ENCODE assay signal across 39 cellular contexts in the genomic region with DNA sequence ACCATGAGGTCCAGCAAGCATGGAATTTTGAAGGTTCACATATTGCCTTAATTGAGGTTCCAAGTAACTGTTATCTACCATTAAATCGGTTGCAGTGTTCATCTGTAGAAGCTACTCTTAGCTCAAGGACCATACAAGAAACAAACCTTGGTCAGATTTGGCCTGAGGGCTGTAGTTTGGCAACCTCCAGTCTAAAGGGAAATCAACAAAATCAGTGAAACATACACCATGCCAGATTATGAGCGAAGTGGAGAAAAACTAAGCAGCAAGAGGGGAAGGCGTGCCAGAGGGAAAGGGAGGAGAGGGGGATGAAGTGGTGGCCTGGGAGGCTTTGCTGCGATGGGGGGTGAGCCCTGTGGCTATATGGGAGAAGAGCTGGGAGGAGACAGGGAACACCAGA. TPM values are rescaled to one million over a fixed set of nuclear protein-coding genes. Genes with fewer than 3 reads are reported as not detected.
"Had no signal": no experiment of that assay in that cellular context is flagged by ENCODE, and none has a peak within 500 bp of the region (broad histone marks: within the 10 kb centered on the region; RNA-seq: fewer than 3 reads in every experiment).

No MANE protein-coding gene starts in this region.

- H3K27ac ChIP-seq: ascending aorta, cardiac muscle cell, VCaP had no signal

- H3K27me3 ChIP-seq: ascending aorta, cardiac muscle cell had no signal

- H3K36me3 ChIP-seq: ascending aorta, cardiac muscle cell had no signal

- H3K4me3 ChIP-seq: ascending aorta, cardiac muscle cell had no signal

- H3K9me3 ChIP-seq: ascending aorta had no signal

- H3K4me3 Mint-ChIP-seq: activated B cell treated with CpG ODN at 0.5 μM for 24 hours; activated CD4-positive, alpha-beta memory T cell treated with anti-CD3 and anti-CD28 coated beads for 36 hours; activated CD4-positive, alpha-beta T cell treated with anti-CD3 and anti-CD28 coated beads, Interleukin-2, amount 10 ng/mL, durations not matched to agents 24 days and 14 days; activated CD8-positive, alpha-beta T cell treated with anti-CD3 and anti-CD28 coated beads for 36 hours; activated naive CD4-positive, alpha-beta T cell treated with anti-CD3 and anti-CD28 coated beads, Interleukin-2, amount 10 ng/mL, durations not matched to agents 7 days and 5 days; activated naive CD4-positive, alpha-beta T cell treated with anti-CD3 and anti-CD28 coated beads, Interleukin-2, amount 50 U/mL, for 24 hours; activated naive CD8-positive, alpha-beta T cell; activated naive CD8-positive, alpha-beta T cell treated with anti-CD3 and anti-CD28 coated beads, Interleukin-2, amount 10 ng/mL, durations not matched to agents 7 days and 5 days; activated naive CD8-positive, alpha-beta T cell treated with anti-CD3 and anti-CD28 coated beads, Interleukin-2, amount 50 U/mL, for 24 hours; activated T-cell treated with anti-CD3 and anti-CD28 coated beads, Interleukin-2, amount 50 U/mL, for 4 hours; activated T-cell treated with anti-CD3 and anti-CD28 coated beads, Interleukin-2, amount 50 U/mL, for 72 hours; activated T-helper 1 cell treated with anti-CD3 and anti-CD28 coated beads, Interleukin-12 subunit alpha, Interleukin-12 subunit beta, Interleukin-2, Interleukin-4 antibody, amounts not matched to agents 30 ng/mL and 10 ng/mL and 1 ng/mL, durations not matched to agents 14 hours and 24 hours and 36 hours; activated T-helper 17 cell treated with anti-CD3 and anti-CD28 coated beads, Interleukin-2, amount 50 U/mL, for 72 hours; brain; central memory CD8-positive, alpha-beta T cell; T-helper 1 cell treated with Interleukin-12 subunit alpha and Interleukin-12 subunit beta and Interleukin-4 antibody, amounts not matched to agents 30 μg/mL and 1 μg/mL, for 36 hours; T-helper 2 cell treated with Interferon-gamma antibody and Interleukin-4, amounts not matched to agents 5 μg/mL and 100 μg/mL, for 36 hours had no signal

- H3K4me1 Mint-ChIP-seq: activated B cell treated with CpG ODN at 0.5 μM for 24 hours; activated CD4-positive, alpha-beta T cell treated with anti-CD3 and anti-CD28 coated beads, Interleukin-2, amount 10 ng/mL, durations not matched to agents 24 days and 14 days; activated naive CD4-positive, alpha-beta T cell treated with anti-CD3 and anti-CD28 coated beads, Interleukin-2, amount 10 ng/mL, durations not matched to agents 7 days and 5 days; activated naive CD4-positive, alpha-beta T cell treated with anti-CD3 and anti-CD28 coated beads, Interleukin-2, amount 50 U/mL, for 24 hours; activated naive CD8-positive, alpha-beta T cell treated with anti-CD3 and anti-CD28 coated beads, Interleukin-2, amount 10 ng/mL, durations not matched to agents 7 days and 5 days; activated T-helper 17 cell treated with anti-CD3 and anti-CD28 coated beads, Interleukin-2, amount 50 U/mL, for 72 hours; central memory CD8-positive, alpha-beta T cell had no signal

- ATAC-seq: activated CD8-positive, alpha-beta T cell treated with anti-CD3 and anti-CD28 coated beads for 36 hours; activated naive CD8-positive, alpha-beta T cell treated with anti-CD3 and anti-CD28 coated beads, Interleukin-2, amount 50 U/mL, for 24 hours; activated T-cell treated with anti-CD3 and anti-CD28 coated beads, Interleukin-2, amount 50 U/mL, for 4 hours; activated T-cell treated with anti-CD3 and anti-CD28 coated beads, Interleukin-2, amount 50 U/mL, for 72 hours; activated T-helper 17 cell treated with anti-CD3 and anti-CD28 coated beads, Interleukin-2, amount 50 U/mL, for 72 hours had no signal

- DNase-seq: activated B cell treated with CpG ODN at 0.5 μM for 24 hours; activated CD4-positive, alpha-beta memory T cell treated with anti-CD3 and anti-CD28 coated beads for 36 hours; activated CD4-positive, alpha-beta T cell treated with anti-CD3 and anti-CD28 coated beads for 4 hours; activated CD4-positive, alpha-beta T cell treated with anti-CD3 and anti-CD28 coated beads, Interleukin-2, amount 10 ng/mL, durations not matched to agents 24 days and 14 days; activated CD4-positive, alpha-beta T cell treated with anti-CD3 and anti-CD28 coated beads, Interleukin-2, amount 50 U/mL, for 1 hour; activated CD4-positive, alpha-beta T cell treated with anti-CD3 and anti-CD28 coated beads, Interleukin-2, amount 50 U/mL, for 4 hours; activated CD4-positive, CD25-positive, alpha-beta regulatory T cell treated with anti-CD3 and anti-CD28 coated beads, Interleukin-2, amount 50 U/mL, for 72 hours; activated CD8-positive, alpha-beta memory T cell treated with anti-CD3 and anti-CD28 coated beads, Interleukin-2, amount 50 U/mL, for 4 hours; activated CD8-positive, alpha-beta T cell treated with anti-CD3 and anti-CD28 coated beads for 36 hours; activated effector memory CD4-positive, alpha-beta T cell treated with anti-CD3 and anti-CD28 coated beads, Interleukin-2, amount 50 U/mL, for 16 hours; activated gamma-delta T cell treated with Interleukin-2 at 50 U/mL for 16 hours; activated naive CD4-positive, alpha-beta T cell; activated naive CD4-positive, alpha-beta T cell treated with anti-CD3 and anti-CD28 coated beads, Interleukin-2, amount 10 ng/mL, durations not matched to agents 7 days and 5 days; activated naive CD8-positive, alpha-beta T cell treated with anti-CD3 and anti-CD28 coated beads, Interleukin-2, amount 10 ng/mL, durations not matched to agents 7 days and 5 days; activated naive CD8-positive, alpha-beta T cell treated with anti-CD3 and anti-CD28 coated beads, Interleukin-2, amount 50 U/mL, for 24 hours; activated T-cell treated with anti-CD3 and anti-CD28 coated beads for 4 hours; activated T-cell treated with anti-CD3 and anti-CD28 coated beads, Interleukin-2, amount 50 U/mL, for 1 hour; activated T-cell treated with anti-CD3 and anti-CD28 coated beads, Interleukin-2, amount 50 U/mL, for 4 hours; activated T-cell treated with anti-CD3 and anti-CD28 coated beads, Interleukin-2, amount 50 U/mL, for 72 hours; amygdala; anterior cingulate cortex; caudate nucleus; cerebellar nuclear complex; T-helper 1 cell; T-helper 2 cell; T-helper 9 cell had no signal

- H3K27me3 Mint-ChIP-seq: activated B cell treated with CpG ODN at 0.5 μM for 24 hours; activated CD8-positive, alpha-beta T cell treated with anti-CD3 and anti-CD28 coated beads for 36 hours; activated naive CD4-positive, alpha-beta T cell treated with anti-CD3 and anti-CD28 coated beads, Interleukin-2, amount 50 U/mL, for 24 hours; activated naive CD8-positive, alpha-beta T cell treated with anti-CD3 and anti-CD28 coated beads, Interleukin-2, amount 50 U/mL, for 24 hours; activated T-helper 17 cell treated with anti-CD3 and anti-CD28 coated beads, Interleukin-2, amount 50 U/mL, for 72 hours; central memory CD8-positive, alpha-beta T cell had no signal

- H3K27ac Mint-ChIP-seq: activated B cell treated with CpG ODN at 0.5 μM for 24 hours; activated CD4-positive, alpha-beta memory T cell treated with anti-CD3 and anti-CD28 coated beads for 36 hours; activated CD4-positive, alpha-beta T cell treated with anti-CD3 and anti-CD28 coated beads, Interleukin-2, amount 10 ng/mL, durations not matched to agents 24 days and 14 days; activated CD8-positive, alpha-beta T cell treated with anti-CD3 and anti-CD28 coated beads for 36 hours; activated naive CD4-positive, alpha-beta T cell treated with anti-CD3 and anti-CD28 coated beads, Interleukin-2, amount 10 ng/mL, durations not matched to agents 7 days and 5 days; activated naive CD4-positive, alpha-beta T cell treated with anti-CD3 and anti-CD28 coated beads, Interleukin-2, amount 50 U/mL, for 24 hours; activated naive CD8-positive, alpha-beta T cell; activated naive CD8-positive, alpha-beta T cell treated with anti-CD3 and anti-CD28 coated beads, Interleukin-2, amount 10 ng/mL, durations not matched to agents 7 days and 5 days; activated naive CD8-positive, alpha-beta T cell treated with anti-CD3 and anti-CD28 coated beads, Interleukin-2, amount 50 U/mL, for 24 hours; activated T-cell treated with anti-CD3 and anti-CD28 coated beads, Interleukin-2, amount 50 U/mL, for 72 hours; activated T-helper 1 cell treated with anti-CD3 and anti-CD28 coated beads, Interleukin-12 subunit alpha, Interleukin-12 subunit beta, Interleukin-2, Interleukin-4 antibody, amounts not matched to agents 30 ng/mL and 10 ng/mL and 1 ng/mL, durations not matched to agents 14 hours and 24 hours and 36 hours; activated T-helper 17 cell treated with anti-CD3 and anti-CD28 coated beads, Interleukin-2, amount 50 U/mL, for 72 hours; brain; T-helper 1 cell treated with Interleukin-12 subunit alpha and Interleukin-12 subunit beta and Interleukin-4 antibody, amounts not matched to agents 30 μg/mL and 1 μg/mL, for 36 hours; T-helper 2 cell treated with Interferon-gamma antibody and Interleukin-4, amounts not matched to agents 5 μg/mL and 100 μg/mL, for 36 hours had no signal

- H3K36me3 Mint-ChIP-seq: activated CD4-positive, alpha-beta memory T cell treated with anti-CD3 and anti-CD28 coated beads for 36 hours; activated naive CD4-positive, alpha-beta T cell treated with anti-CD3 and anti-CD28 coated beads, Interleukin-2, amount 10 ng/mL, durations not matched to agents 7 days and 5 days; activated naive CD4-positive, alpha-beta T cell treated with anti-CD3 and anti-CD28 coated beads, Interleukin-2, amount 50 U/mL, for 24 hours; activated naive CD8-positive, alpha-beta T cell; activated naive CD8-positive, alpha-beta T cell treated with anti-CD3 and anti-CD28 coated beads, Interleukin-2, amount 10 ng/mL, durations not matched to agents 7 days and 5 days; brain had no signal

- FAIRE-seq: bronchial epithelial cell, TTC549 had no signal

- H3K9me3 Mint-ChIP-seq: activated B cell treated with CpG ODN at 0.5 μM for 24 hours; activated CD4-positive, alpha-beta memory T cell treated with anti-CD3 and anti-CD28 coated beads for 36 hours; activated CD4-positive, alpha-beta T cell treated with anti-CD3 and anti-CD28 coated beads, Interleukin-2, amount 10 ng/mL, durations not matched to agents 24 days and 14 days; activated CD8-positive, alpha-beta T cell treated with anti-CD3 and anti-CD28 coated beads for 36 hours; activated naive CD4-positive, alpha-beta T cell treated with anti-CD3 and anti-CD28 coated beads, Interleukin-2, amount 10 ng/mL, durations not matched to agents 7 days and 5 days; activated naive CD4-positive, alpha-beta T cell treated with anti-CD3 and anti-CD28 coated beads, Interleukin-2, amount 50 U/mL, for 24 hours; activated naive CD8-positive, alpha-beta T cell treated with anti-CD3 and anti-CD28 coated beads, Interleukin-2, amount 10 ng/mL, durations not matched to agents 7 days and 5 days; activated naive CD8-positive, alpha-beta T cell treated with anti-CD3 and anti-CD28 coated beads, Interleukin-2, amount 50 U/mL, for 24 hours; activated T-cell treated with anti-CD3 and anti-CD28 coated beads, Interleukin-2, amount 50 U/mL, for 4 hours; activated T-cell treated with anti-CD3 and anti-CD28 coated beads, Interleukin-2, amount 50 U/mL, for 72 hours; activated T-helper 1 cell treated with anti-CD3 and anti-CD28 coated beads, Interleukin-12 subunit alpha, Interleukin-12 subunit beta, Interleukin-2, Interleukin-4 antibody, amounts not matched to agents 30 ng/mL and 10 ng/mL and 1 ng/mL, durations not matched to agents 14 hours and 24 hours and 36 hours; activated T-helper 17 cell treated with anti-CD3 and anti-CD28 coated beads, Interleukin-2, amount 50 U/mL, for 72 hours; brain; central memory CD8-positive, alpha-beta T cell; T-helper 1 cell treated with Interleukin-12 subunit alpha and Interleukin-12 subunit beta and Interleukin-4 antibody, amounts not matched to agents 30 μg/mL and 1 μg/mL, for 36 hours; T-helper 2 cell treated with Interferon-gamma antibody and Interleukin-4, amounts not matched to agents 5 μg/mL and 100 μg/mL, for 36 hours had no signal

RNA-seq across cellular contexts. Expression of a gene that starts 8.8 kb away (rescaled TPM):
- total RNA-seq: bronchial epithelial cell had no signal
